In the genomic region with DNA sequence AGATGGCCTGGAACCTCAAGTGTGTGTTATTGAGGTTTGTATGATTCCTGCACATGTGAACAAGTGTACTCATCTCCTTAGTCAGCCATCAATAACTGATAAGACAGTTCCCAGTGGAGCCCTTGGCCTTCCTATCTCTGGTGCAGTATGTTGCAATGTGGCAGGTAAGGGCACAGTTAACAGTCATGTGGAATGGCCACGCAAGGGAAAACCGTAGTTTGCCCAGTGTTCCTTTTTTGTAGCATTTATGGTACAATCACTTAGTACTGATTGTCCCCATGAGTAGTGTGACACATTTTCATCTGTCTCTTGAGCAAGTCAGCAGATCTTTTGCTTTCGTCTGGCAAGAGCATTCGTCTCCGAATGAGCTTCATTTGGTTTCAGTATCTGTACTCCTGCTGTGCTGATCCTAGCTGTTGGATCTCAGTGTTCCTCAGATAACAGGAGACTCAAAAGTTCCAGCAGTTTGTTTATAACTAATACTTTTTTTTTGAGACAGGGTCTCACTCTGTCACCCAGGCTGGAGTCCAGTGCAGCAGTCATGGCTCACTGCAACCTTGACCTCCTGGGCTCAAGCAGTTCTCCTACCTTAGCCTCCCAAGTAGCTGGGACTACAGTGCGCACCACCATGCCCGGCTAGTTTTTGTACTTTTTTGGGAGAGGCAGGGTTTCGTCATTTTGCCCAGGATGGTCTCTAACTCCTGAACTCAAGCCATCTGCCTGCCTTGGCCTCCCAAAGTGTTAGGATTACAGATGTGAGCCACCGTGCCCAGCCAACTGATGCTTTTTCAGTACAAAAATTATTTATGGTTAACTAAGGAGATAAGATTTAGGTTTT, we compare ENCODE assay signal across 28 cellular contexts. TPM values are rescaled to one million over a fixed set of nuclear protein-coding genes. Genes with fewer than 3 reads are reported as not detected.
DNase-seq lines count a peak whose midpoint lies in the region; ATAC-seq and TF ChIP-seq lines count a peak whose summit lies in the region.
"Had no signal": no experiment of that assay in that cellular context is flagged by ENCODE, and none has a peak within 500 bp of the region (broad histone marks: within the 10 kb centered on the region; RNA-seq: fewer than 3 reads in every experiment).

No MANE protein-coding gene starts in this region.

- H3K27ac Mint-ChIP-seq in stimulated activated naive CD8-positive, alpha-beta T cell treated with anti-CD3 and anti-CD28 coated beads, Interleukin-15, Interleukin-2, amounts not matched to agents 100 ng/mL and 50 ng/mL, for 24 hours: peak overlapping the region; percentile 40
- H3K27ac Mint-ChIP-seq in stimulated activated naive CD8-positive, alpha-beta T cell treated with anti-CD3 and anti-CD28 coated beads, Interleukin-15, amount 100 ng/mL, for 72 hours: no peak overlapping the region
- H3K27ac Mint-ChIP-seq: activated T-helper 1 cell treated with anti-CD3 and anti-CD28 coated beads, Interleukin-12 subunit alpha, Interleukin-12 subunit beta, Interleukin-2, Interleukin-4 antibody, amounts not matched to agents 30 ng/mL and 10 ng/mL and 1 ng/mL, durations not matched to agents 14 hours and 24 hours and 36 hours; stimulated activated effector memory CD8-positive, alpha-beta T cell treated with anti-CD3 and anti-CD28 coated beads, Interleukin-12 subunit alpha, Interleukin-12 subunit beta, amount 100 ng/mL, for 72 hours had no signal

- DNase-seq in stimulated activated naive CD8-positive, alpha-beta T cell treated with anti-CD3 and anti-CD28 coated beads, Interleukin-15, amount 100 ng/mL, for 72 hours: no peak
- DNase-seq in heart left ventricle: no peak
- no peak for DNase-seq in NCI-H187 (lab: John Stamatoyannopoulos, UW)
- no peak for DNase-seq in NCI-H1105 treated with DMSO at 0.1 percent for 48 hours (lab: John Stamatoyannopoulos, UW)
- no peak for DNase-seq in middle frontal gyrus (ENCODE audit: extremely low spot score, low spot score)
- DNase-seq: activated CD4-positive, CD25-positive, alpha-beta regulatory T cell treated with anti-CD3 and anti-CD28 coated beads, Interleukin-2, amount 50 U/mL, for 72 hours; activated naive CD8-positive, alpha-beta T cell treated with anti-CD3 and anti-CD28 coated beads, Interleukin-2, amount 10 ng/mL, durations not matched to agents 7 days and 5 days; BE2C; cortex of kidney; DND-41; GM23248; left cardiac atrium; midbrain; NCI-H1092 treated with DMSO at 0.1 percent for 48 hours; NCI-H2081 treated with DMSO at 0.1 percent for 48 hours; NCI-H510A; NK-92 treated with Interleukin-12 subunit alpha and Interleukin-12 subunit beta, amount 100 ng/mL, for 24 hours; posterior cingulate gyrus; stimulated activated CD4-positive, alpha-beta T cell treated with anti-CD3 and anti-CD28 coated beads, Interleukin-2, amount 100 ng/mL, for 24 hours; T-helper 1 cell; thyroid gland had no signal

- H3K27ac ChIP-seq in heart left ventricle (no peak overlapping the region), parathyroid adenoma (peak overlapping the region; percentile 36)
- H3K27ac ChIP-seq: GM23248, skin epidermis had no signal

- H3K36me3 ChIP-seq in heart left ventricle (peaks cover 0 to 95% (median 79%) of the 10 kb centered on the region in 9 donors), parathyroid adenoma (ENCODE audit: control insufficient read depth, insufficient read depth, low read length) (no peaks in the 10 kb centered on the region)

- TF ChIP-seq CTCF in heart left ventricle (IDR thresholded peaks at IDR 0.05) (no peak), parathyroid adenoma (IDR thresholded peaks at IDR 0.05) (no peak)

- H3K4me1 ChIP-seq in heart left ventricle: peaks cover 0 to 18% (median 3%) of the 10 kb centered on the region in 12 donors
- H3K4me1 ChIP-seq in parathyroid adenoma: peaks cover 6% of the 10 kb centered on the region
- H3K4me1 ChIP-seq: BE2C had no signal

- no peaks in the 10 kb centered on the region for H3K79me2 ChIP-seq in parathyroid adenoma

- no peak overlapping the region for H2AFZ ChIP-seq in parathyroid adenoma
- H2AFZ ChIP-seq: GM23248 had no signal

- 77 to 91% (median 88%) methylated on average over 9 of the region's 9 CpGs for WGBS in heart left ventricle, 4 donors

- H3K36me3 Mint-ChIP-seq in stimulated activated naive CD8-positive, alpha-beta T cell treated with anti-CD3 and anti-CD28 coated beads, Interleukin-15, Interleukin-2, amounts not matched to agents 100 ng/mL and 50 ng/mL, for 24 hours (ENCODE audit: low read depth): peaks cover 99% of the 10 kb centered on the region

- H3K27me3 Mint-ChIP-seq in stimulated activated naive CD8-positive, alpha-beta T cell treated with anti-CD3 and anti-CD28 coated beads, Interleukin-15, Interleukin-2, amounts not matched to agents 100 ng/mL and 50 ng/mL, for 24 hours: no peaks in the 10 kb centered on the region
- H3K27me3 Mint-ChIP-seq in stimulated activated naive CD8-positive, alpha-beta T cell treated with anti-CD3 and anti-CD28 coated beads, Interleukin-15, amount 100 ng/mL, for 72 hours: no peaks in the 10 kb centered on the region
- H3K27me3 Mint-ChIP-seq: activated naive CD8-positive, alpha-beta T cell treated with anti-CD3 and anti-CD28 coated beads, Interleukin-2, amount 10 ng/mL, durations not matched to agents 7 days and 5 days had no signal

- no peak for TF ChIP-seq POLR2A in heart left ventricle (IDR thresholded peaks at IDR 0.05)

- intact Hi-C loops in heart left ventricle (cut with DNase I): no loop called here

- peak overlapping the region; percentile 35 for H3K4me2 ChIP-seq in parathyroid adenoma (ENCODE audit: low read length)

- H3K4me3 ChIP-seq in heart left ventricle: no peak overlapping the region
- no peak overlapping the region for H3K4me3 ChIP-seq in parathyroid adenoma (ENCODE audit: low read depth, low read length)
- H3K4me3 ChIP-seq: GM23248, skin epidermis, thyroid gland had no signal

- no peaks in the 10 kb centered on the region for H3K9me3 ChIP-seq in heart left ventricle
- H3K9me3 ChIP-seq in parathyroid adenoma (ENCODE audit: control insufficient read depth, low read length): no peaks in the 10 kb centered on the region
- H3K9me3 ChIP-seq: BE2C, Caco-2, thyroid gland had no signal

- H3K4me3 Mint-ChIP-seq in stimulated activated naive CD8-positive, alpha-beta T cell treated with anti-CD3 and anti-CD28 coated beads, Interleukin-15, Interleukin-2, amounts not matched to agents 100 ng/mL and 50 ng/mL, for 24 hours: no peak overlapping the region
- H3K4me3 Mint-ChIP-seq in stimulated activated naive CD8-positive, alpha-beta T cell treated with anti-CD3 and anti-CD28 coated beads, Interleukin-15, amount 100 ng/mL, for 72 hours: no peak overlapping the region
- H3K4me3 Mint-ChIP-seq: activated naive CD8-positive, alpha-beta T cell treated with anti-CD3 and anti-CD28 coated beads, Interleukin-2, amount 10 ng/mL, durations not matched to agents 7 days and 5 days; activated T-helper 1 cell treated with anti-CD3 and anti-CD28 coated beads, Interleukin-12 subunit alpha, Interleukin-12 subunit beta, Interleukin-2, Interleukin-4 antibody, amounts not matched to agents 30 ng/mL and 10 ng/mL and 1 ng/mL, durations not matched to agents 14 hours and 24 hours and 36 hours; stimulated activated effector memory CD8-positive, alpha-beta T cell treated with anti-CD3 and anti-CD28 coated beads, Interleukin-12 subunit alpha, Interleukin-12 subunit beta, amount 100 ng/mL, for 72 hours had no signal

- H3K27me3 ChIP-seq in heart left ventricle (no peaks in the 10 kb centered on the region), parathyroid adenoma (ENCODE audit: control insufficient read depth, insufficient read depth, low read length) (no peaks in the 10 kb centered on the region)
- H3K27me3 ChIP-seq: BE2C, thyroid gland had no signal

- H3K9ac ChIP-seq in parathyroid adenoma: no peak overlapping the region
- H3K9ac ChIP-seq: GM23248 had no signal

- no peaks in the 10 kb centered on the region for H3K9me3 Mint-ChIP-seq in stimulated activated naive CD8-positive, alpha-beta T cell treated with anti-CD3 and anti-CD28 coated beads, Interleukin-15, Interleukin-2, amounts not matched to agents 100 ng/mL and 50 ng/mL, for 24 hours
- no peaks in the 10 kb centered on the region for H3K9me3 Mint-ChIP-seq in stimulated activated naive CD8-positive, alpha-beta T cell treated with anti-CD3 and anti-CD28 coated beads, Interleukin-15, amount 100 ng/mL, for 72 hours
- H3K9me3 Mint-ChIP-seq: activated naive CD8-positive, alpha-beta T cell treated with anti-CD3 and anti-CD28 coated beads, Interleukin-2, amount 10 ng/mL, durations not matched to agents 7 days and 5 days; activated T-helper 1 cell treated with anti-CD3 and anti-CD28 coated beads, Interleukin-12 subunit alpha, Interleukin-12 subunit beta, Interleukin-2, Interleukin-4 antibody, amounts not matched to agents 30 ng/mL and 10 ng/mL and 1 ng/mL, durations not matched to agents 14 hours and 24 hours and 36 hours; stimulated activated effector memory CD8-positive, alpha-beta T cell treated with anti-CD3 and anti-CD28 coated beads, Interleukin-12 subunit alpha, Interleukin-12 subunit beta, amount 100 ng/mL, for 72 hours had no signal

- no peak for ATAC-seq in stimulated activated naive CD8-positive, alpha-beta T cell treated with anti-CD3 and anti-CD28 coated beads, Interleukin-15, amount 100 ng/mL, for 72 hours
- ATAC-seq in heart left ventricle (peak; percentile 18 to 45 (median 34)), SK-N-SH treated with all-trans-retinoic acid at 6 μM for 48 hours (no peak)
- ATAC-seq: stimulated activated effector memory CD8-positive, alpha-beta T cell treated with anti-CD3 and anti-CD28 coated beads, Interleukin-12 subunit alpha, Interleukin-12 subunit beta, amount 100 ng/mL, for 72 hours had no signal

- peaks cover 57% of the 10 kb centered on the region for H3K4me1 Mint-ChIP-seq in stimulated activated naive CD8-positive, alpha-beta T cell treated with anti-CD3 and anti-CD28 coated beads, Interleukin-15, Interleukin-2, amounts not matched to agents 100 ng/mL and 50 ng/mL, for 24 hours (ENCODE audit: low read depth)
- peaks cover 42% of the 10 kb centered on the region for H3K4me1 Mint-ChIP-seq in stimulated activated naive CD8-positive, alpha-beta T cell treated with anti-CD3 and anti-CD28 coated beads, Interleukin-15, amount 100 ng/mL, for 72 hours

TF ChIP-seq in SK-N-SH treated with all-trans-retinoic acid at 6 μM for 48 hours, 23 proteins besides CTCF, POLR2A, EP300 and RAD21 (continues in another document):
- TF ChIP-seq, protein P1, sequence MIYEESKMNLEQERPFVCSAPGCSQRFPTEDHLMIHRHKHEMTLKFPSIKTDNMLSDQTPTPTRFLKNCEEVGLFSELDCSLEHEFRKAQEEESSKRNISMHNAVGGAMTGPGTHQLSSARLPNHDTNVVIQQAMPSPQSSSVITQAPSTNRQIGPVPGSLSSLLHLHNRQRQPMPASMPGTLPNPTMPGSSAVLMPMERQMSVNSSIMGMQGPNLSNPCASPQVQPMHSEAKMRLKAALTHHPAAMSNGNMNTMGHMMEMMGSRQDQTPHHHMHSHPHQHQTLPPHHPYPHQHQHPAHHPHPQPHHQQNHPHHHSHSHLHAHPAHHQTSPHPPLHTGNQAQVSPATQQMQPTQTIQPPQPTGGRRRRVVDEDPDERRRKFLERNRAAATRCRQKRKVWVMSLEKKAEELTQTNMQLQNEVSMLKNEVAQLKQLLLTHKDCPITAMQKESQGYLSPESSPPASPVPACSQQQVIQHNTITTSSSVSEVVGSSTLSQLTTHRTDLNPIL (CRISPR knock-in tag; IDR thresholded peaks at IDR 0.05; ENCODE audit: low read depth): no peak

RNA-seq across cellular contexts. Expression of a gene that starts 8.2 kb away (rescaled TPM):
- total RNA-seq in heart left ventricle: 10 to 100 TPM in 3 of 9 donors, 1 to 10 TPM in 6; 5.4 to 14.0 (median 7.4) TPM
- polyA plus RNA-seq in heart left ventricle: 10 to 100 TPM in 1 of 2 donors, 1 to 10 TPM in 1; 3.7 to 22.5 TPM

RNA-seq across cellular contexts. Expression of a gene that starts 33.9 kb away (rescaled TPM):
- total RNA-seq in heart left ventricle: under 1 TPM in 7 of 9 donors, not detected in 2; 0.08 to 0.25 (median 0.12) TPM
- polyA plus RNA-seq in heart left ventricle: under 1 TPM; 0.11 to 0.12 TPM

Comparison
In these comparisons a context has a peak if more than half of its experiments do, and no peak if none do; other contexts are left out.
1. ATAC-seq: peak in heart left ventricle (4 of 4); none in stimulated activated naive CD8-positive, alpha-beta T cell treated with anti-CD3 and anti-CD28 coated beads, Interleukin-15, amount 100 ng/mL, for 72 hours (single experiment) and SK-N-SH treated with all-trans-retinoic acid at 6 μM for 48 hours (single experiment).